In genomic region chr20:47677314-47678129, GRCh38 we compare ENCODE assay signal across 8 cellular contexts.
DNase-seq lines count a peak whose midpoint lies in the region; ATAC-seq and TF ChIP-seq lines count a peak whose summit lies in the region.

No MANE protein-coding gene starts in this region.

- no peaks in the 10 kb centered on the region for H3K9me3 Mint-ChIP-seq in CD4-positive, alpha-beta T cell
- no peaks in the 10 kb centered on the region for H3K9me3 Mint-ChIP-seq in activated T-cell treated with anti-CD3 and anti-CD28 coated beads, Interleukin-2, amount 50 U/mL, for 4 hours

- H3K27ac ChIP-seq in CD4-positive, alpha-beta T cell (ENCODE audit: low read depth, low read length), result no peak overlapping the region
- no peak overlapping the region for H3K27ac ChIP-seq in foreskin keratinocyte

- H3K36me3 Mint-ChIP-seq in CD4-positive, alpha-beta T cell (ENCODE audit: low read depth), result no peaks in the 10 kb centered on the region
- no peaks in the 10 kb centered on the region for H3K36me3 Mint-ChIP-seq in activated T-cell treated with anti-CD3 and anti-CD28 coated beads, Interleukin-2, amount 50 U/mL, for 4 hours (ENCODE audit: insufficient read depth)

- CTCF ChIA-PET in CD4-positive, alpha-beta T cell (lab: Charles Lee), result interaction anchor here (0.5 to 3.4 kb wide), 3 partner anchors 43 to 945 kb away, joined by 3 to 22 read pairs (median 4); no protein-coding TSS in a partner anchor

- H3K4me3 Mint-ChIP-seq in CD4-positive, alpha-beta T cell, result no peak overlapping the region
- H3K4me3 Mint-ChIP-seq in activated T-cell treated with anti-CD3 and anti-CD28 coated beads, Interleukin-2, amount 50 U/mL, for 4 hours, result no peak overlapping the region

- TF ChIP-seq CTCF in CD4-positive, alpha-beta T cell (IDR thresholded peaks at IDR 0.05), result peak; percentile 72
- TF ChIP-seq CTCF in foreskin keratinocyte (conservative IDR thresholded peaks at IDR 0.05), result peak; percentile 88

- peak in 9 of 10 experiments; percentile 38 to 62 (median 43) for DNase-seq in CD4-positive, alpha-beta T cell
- DNase-seq in OCI-M1 (lab: John Stamatoyannopoulos, UW) (peak; percentile 55), foreskin keratinocyte (peak in 1 of 2 donors; percentile 55), sciatic nerve (ENCODE audit: low spot score) (no peak)
- DNase-seq in activated T-cell treated with anti-CD3 and anti-CD28 coated beads, Interleukin-2, amount 50 U/mL, for 4 hours, result peak; percentile 56

- H3K27me3 ChIP-seq in CD4-positive, alpha-beta T cell (ENCODE audit: control insufficient read depth, insufficient read depth, low read length), result no peaks in the 10 kb centered on the region
- no peaks in the 10 kb centered on the region for H3K27me3 ChIP-seq in foreskin keratinocyte

- no peak overlapping the region for H3K27ac Mint-ChIP-seq in CD4-positive, alpha-beta T cell

- H3K4me1 ChIP-seq in foreskin keratinocyte, result no peaks in the 10 kb centered on the region

- no peaks in the 10 kb centered on the region for H3K27me3 Mint-ChIP-seq in CD4-positive, alpha-beta T cell
- H3K27me3 Mint-ChIP-seq in activated T-cell treated with anti-CD3 and anti-CD28 coated beads, Interleukin-2, amount 50 U/mL, for 4 hours (ENCODE audit: low read depth), result peaks cover 7% of the 10 kb centered on the region

- ATAC-seq in CD4-positive, alpha-beta T cell (ENCODE audit: poor library complexity), result peak; percentile 65
- ATAC-seq in HG03139 (IDR thresholded peaks at IDR 0.05; ENCODE audit: unreplicated experiment) (peak; percentile 52), foreskin keratinocyte (peak; percentile 86), sciatic nerve (peak; percentile 47), GM18520 (IDR thresholded peaks at IDR 0.05; ENCODE audit: unreplicated experiment) (no peak), GM19395 (IDR thresholded peaks at IDR 0.05; ENCODE audit: unreplicated experiment) (no peak)
- ATAC-seq in activated T-cell treated with anti-CD3 and anti-CD28 coated beads, Interleukin-2, amount 50 U/mL, for 4 hours, result peak; percentile 55 to 62

- H3K4me1 Mint-ChIP-seq in CD4-positive, alpha-beta T cell (ENCODE audit: low read depth), result peaks cover 6% of the 10 kb centered on the region
- peaks cover 2% of the 10 kb centered on the region for H3K4me1 Mint-ChIP-seq in activated T-cell treated with anti-CD3 and anti-CD28 coated beads, Interleukin-2, amount 50 U/mL, for 4 hours (ENCODE audit: low read depth)

- H3K9me3 ChIP-seq in CD4-positive, alpha-beta T cell (ENCODE audit: control insufficient read depth, low read length), result no peaks in the 10 kb centered on the region

- intact Hi-C loops in CD4-positive, alpha-beta T cell (cut with DNase I, micrococcal nuclease), result loop anchor here (1.0 to 5.0 kb wide), 2 partner anchors 50 to 944 kb away; no protein-coding TSS in a partner anchor
- intact Hi-C loops in sciatic nerve (cut with DNase I), result no loop called here

- POLR2A ChIA-PET in CD4-positive, alpha-beta T cell (lab: Charles Lee), result interaction anchor here (1.4 kb wide), 1 partner anchor 943 kb away, joined by 3 read pairs; no protein-coding TSS in a partner anchor

Comparison
In these comparisons a context has a peak if more than half of its experiments do, and no peak if none do; other contexts are left out.
1. ATAC-seq: peak in CD4-positive, alpha-beta T cell (single experiment), HG03139 (single experiment), activated T-cell treated with anti-CD3 and anti-CD28 coated beads, Interleukin-2, amount 50 U/mL, for 4 hours (2 of 2), foreskin keratinocyte (single experiment) and sciatic nerve (single experiment); none in GM18520 (single experiment) and GM19395 (single experiment).